ENCODE assay signal across 1 cellular context in the genomic region with DNA sequence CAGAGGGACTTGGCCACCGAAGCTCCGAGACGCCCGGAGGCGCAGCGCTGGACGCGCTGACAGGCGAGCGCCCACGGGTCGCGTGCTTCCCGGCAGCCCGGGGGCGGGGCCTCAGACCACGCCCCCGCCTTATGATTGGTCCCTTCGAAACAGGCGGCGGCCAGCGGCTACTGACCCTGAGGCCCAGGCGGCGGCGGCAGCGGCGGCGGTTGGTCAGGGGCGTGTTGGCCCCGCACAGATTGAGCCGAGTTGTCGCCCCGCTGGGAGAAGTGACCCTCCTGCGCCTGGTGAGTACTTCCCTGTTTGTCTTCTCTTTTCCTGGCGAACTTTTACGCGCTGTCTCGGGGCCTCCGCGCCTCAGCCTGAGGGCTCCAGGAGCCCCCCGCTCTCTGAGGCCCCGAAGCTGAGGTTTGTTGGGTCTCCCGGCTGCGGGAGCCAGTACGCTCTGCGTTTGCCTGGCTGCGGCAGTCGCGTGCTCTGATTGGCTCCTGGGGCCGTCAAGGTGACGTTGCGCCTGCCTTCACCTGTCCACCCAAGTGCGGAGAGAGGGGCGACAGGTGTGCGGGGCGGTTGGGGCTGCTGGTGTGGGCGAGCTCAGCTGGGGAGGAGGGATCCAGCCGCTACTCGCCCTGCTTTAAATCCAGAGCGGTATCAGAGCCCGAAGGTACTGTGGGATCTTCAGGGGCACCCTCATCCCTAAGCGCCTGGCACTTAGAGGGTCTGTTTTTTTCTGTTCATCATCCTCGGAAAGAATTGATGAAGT.
A peak's percentile ranks its signal among the peaks of the same experiment; 100 is the strongest.
TF ChIP-seq lines count a peak whose summit lies in the region.

A gene (plus strand): TSS at position 186 of the 763 bp plus-strand sequence. CDS start 21,221 bp downstream, outside the sequence.

TF ChIP-seq in HepG2, 621 proteins besides CTCF, POLR2A, EP300 and RAD21 (continued from another document and continues in another):
- TF ChIP-seq, protein P1, sequence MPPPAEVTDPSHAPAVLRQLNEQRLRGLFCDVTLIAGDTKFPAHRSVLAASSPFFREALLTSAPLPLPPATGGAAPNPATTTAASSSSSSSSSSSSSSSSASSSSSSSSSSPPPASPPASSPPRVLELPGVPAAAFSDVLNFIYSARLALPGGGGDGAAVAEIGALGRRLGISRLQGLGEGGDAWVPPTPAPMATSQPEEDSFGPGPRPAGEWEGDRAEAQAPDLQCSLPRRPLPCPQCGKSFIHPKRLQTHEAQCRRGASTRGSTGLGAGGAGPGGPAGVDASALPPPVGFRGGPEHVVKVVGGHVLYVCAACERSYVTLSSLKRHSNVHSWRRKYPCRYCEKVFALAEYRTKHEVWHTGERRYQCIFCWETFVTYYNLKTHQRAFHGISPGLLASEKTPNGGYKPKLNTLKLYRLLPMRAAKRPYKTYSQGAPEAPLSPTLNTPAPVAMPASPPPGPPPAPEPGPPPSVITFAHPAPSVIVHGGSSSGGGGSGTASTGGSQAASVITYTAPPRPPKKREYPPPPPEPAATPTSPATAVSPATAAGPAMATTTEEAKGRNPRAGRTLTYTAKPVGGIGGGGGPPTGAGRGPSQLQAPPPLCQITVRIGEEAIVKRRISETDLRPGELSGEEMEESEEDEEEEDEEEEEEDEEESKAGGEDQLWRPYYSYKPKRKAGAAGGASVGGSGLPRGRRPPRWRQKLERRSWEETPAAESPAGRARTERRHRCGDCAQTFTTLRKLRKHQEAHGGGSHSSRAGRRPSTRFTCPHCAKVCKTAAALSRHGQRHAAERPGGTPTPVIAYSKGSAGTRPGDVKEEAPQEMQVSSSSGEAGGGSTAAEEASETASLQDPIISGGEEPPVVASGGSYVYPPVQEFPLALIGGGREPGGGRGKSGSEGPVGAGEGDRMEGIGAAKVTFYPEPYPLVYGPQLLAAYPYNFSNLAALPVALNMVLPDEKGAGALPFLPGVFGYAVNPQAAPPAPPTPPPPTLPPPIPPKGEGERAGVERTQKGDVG (CRISPR knock-in tag; IDR thresholded peaks at IDR 0.05; ENCODE audit: borderline replicate concordance) = peak; percentile 78; the same call in 1 of the 2 replicates
- TF ChIP-seq SIX1 (CRISPR knock-in tag; IDR thresholded peaks at IDR 0.05; ENCODE audit: borderline replicate concordance) = no peak
- peak; percentile 32; the same call in 1 of the 2 replicates for TF ChIP-seq NFE2L1 (CRISPR knock-in tag; IDR thresholded peaks at IDR 0.05; ENCODE audit: borderline replicate concordance)
- peak; percentile 50; the same call in 1 of the 2 replicates for TF ChIP-seq MIER3 (CRISPR knock-in tag; IDR thresholded peaks at IDR 0.05; ENCODE audit: borderline replicate concordance)
- peak; percentile 87 for TF ChIP-seq ZNF607 (CRISPR knock-in tag; IDR thresholded peaks at IDR 0.05; ENCODE audit: borderline replicate concordance)
- 0 out of 2 replicates have a peak, but pooled peaks have one; percentile 47 for TF ChIP-seq GTF2F1 (IDR thresholded peaks at IDR 0.05; ENCODE audit: low read length)
- TF ChIP-seq, protein P2, sequence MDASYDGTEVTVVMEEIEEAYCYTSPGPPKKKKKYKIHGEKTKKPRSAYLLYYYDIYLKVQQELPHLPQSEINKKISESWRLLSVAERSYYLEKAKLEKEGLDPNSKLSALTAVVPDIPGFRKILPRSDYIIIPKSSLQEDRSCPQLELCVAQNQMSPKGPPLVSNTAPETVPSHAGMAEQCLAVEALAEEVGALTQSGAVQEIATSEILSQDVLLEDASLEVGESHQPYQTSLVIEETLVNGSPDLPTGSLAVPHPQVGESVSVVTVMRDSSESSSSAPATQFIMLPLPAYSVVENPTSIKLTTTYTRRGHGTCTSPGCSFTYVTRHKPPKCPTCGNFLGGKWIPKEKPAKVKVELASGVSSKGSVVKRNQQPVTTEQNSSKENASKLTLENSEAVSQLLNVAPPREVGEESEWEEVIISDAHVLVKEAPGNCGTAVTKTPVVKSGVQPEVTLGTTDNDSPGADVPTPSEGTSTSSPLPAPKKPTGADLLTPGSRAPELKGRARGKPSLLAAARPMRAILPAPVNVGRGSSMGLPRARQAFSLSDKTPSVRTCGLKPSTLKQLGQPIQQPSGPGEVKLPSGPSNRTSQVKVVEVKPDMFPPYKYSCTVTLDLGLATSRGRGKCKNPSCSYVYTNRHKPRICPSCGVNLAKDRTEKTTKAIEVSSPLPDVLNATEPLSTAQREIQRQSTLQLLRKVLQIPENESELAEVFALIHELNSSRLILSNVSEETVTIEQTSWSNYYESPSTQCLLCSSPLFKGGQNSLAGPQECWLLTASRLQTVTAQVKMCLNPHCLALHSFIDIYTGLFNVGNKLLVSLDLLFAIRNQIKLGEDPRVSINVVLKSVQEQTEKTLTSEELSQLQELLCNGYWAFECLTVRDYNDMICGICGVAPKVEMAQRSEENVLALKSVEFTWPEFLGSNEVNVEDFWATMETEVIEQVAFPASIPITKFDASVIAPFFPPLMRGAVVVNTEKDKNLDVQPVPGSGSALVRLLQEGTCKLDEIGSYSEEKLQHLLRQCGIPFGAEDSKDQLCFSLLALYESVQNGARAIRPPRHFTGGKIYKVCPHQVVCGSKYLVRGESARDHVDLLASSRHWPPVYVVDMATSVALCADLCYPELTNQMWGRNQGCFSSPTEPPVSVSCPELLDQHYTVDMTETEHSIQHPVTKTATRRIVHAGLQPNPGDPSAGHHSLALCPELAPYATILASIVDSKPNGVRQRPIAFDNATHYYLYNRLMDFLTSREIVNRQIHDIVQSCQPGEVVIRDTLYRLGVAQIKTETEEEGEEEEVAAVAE (CRISPR knock-in tag; IDR thresholded peaks at IDR 0.05; ENCODE audit: borderline replicate concordance) = no peak
- TF ChIP-seq, protein P3, sequence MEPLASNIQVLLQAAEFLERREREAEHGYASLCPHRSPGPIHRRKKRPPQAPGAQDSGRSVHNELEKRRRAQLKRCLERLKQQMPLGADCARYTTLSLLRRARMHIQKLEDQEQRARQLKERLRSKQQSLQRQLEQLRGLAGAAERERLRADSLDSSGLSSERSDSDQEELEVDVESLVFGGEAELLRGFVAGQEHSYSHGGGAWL (CRISPR knock-in tag; IDR thresholded peaks at IDR 0.05) = peak; percentile 85
- 0 out of 2 replicates have a peak, but pooled peaks have one; percentile 23 for TF ChIP-seq ZSCAN20 (CRISPR knock-in tag; IDR thresholded peaks at IDR 0.05; ENCODE audit: borderline replicate concordance)
- no peak for TF ChIP-seq TBL1XR1 (IDR thresholded peaks at IDR 0.05; ENCODE audit: borderline replicate concordance, low read length, partially characterized antibody)
- peak; percentile 69; the same call in 1 of the 2 replicates for TF ChIP-seq MED13 (CRISPR knock-in tag; IDR thresholded peaks at IDR 0.05)
- no peak for TF ChIP-seq MZF1 (CRISPR knock-in tag; IDR thresholded peaks at IDR 0.05; ENCODE audit: borderline replicate concordance)
- 0 out of 2 replicates have a peak, but pooled peaks have one; percentile 23 for TF ChIP-seq RCOR2 (CRISPR knock-in tag; IDR thresholded peaks at IDR 0.05)
- TF ChIP-seq ARNT2 (CRISPR knock-in tag; IDR thresholded peaks at IDR 0.05; ENCODE audit: low read depth) = peak; percentile 93
- TF ChIP-seq DNMT1 (CRISPR knock-in tag; IDR thresholded peaks at IDR 0.05) = 0 out of 2 replicates have a peak, but pooled peaks have one; percentile 47
- TF ChIP-seq, protein P4, sequence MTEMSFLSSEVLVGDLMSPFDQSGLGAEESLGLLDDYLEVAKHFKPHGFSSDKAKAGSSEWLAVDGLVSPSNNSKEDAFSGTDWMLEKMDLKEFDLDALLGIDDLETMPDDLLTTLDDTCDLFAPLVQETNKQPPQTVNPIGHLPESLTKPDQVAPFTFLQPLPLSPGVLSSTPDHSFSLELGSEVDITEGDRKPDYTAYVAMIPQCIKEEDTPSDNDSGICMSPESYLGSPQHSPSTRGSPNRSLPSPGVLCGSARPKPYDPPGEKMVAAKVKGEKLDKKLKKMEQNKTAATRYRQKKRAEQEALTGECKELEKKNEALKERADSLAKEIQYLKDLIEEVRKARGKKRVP (CRISPR knock-in tag; IDR thresholded peaks at IDR 0.05) = peak in 1 of 2 experiments; percentile 61; a peak in 1 of 4 replicates
- TF ChIP-seq KLF15 (CRISPR knock-in tag; IDR thresholded peaks at IDR 0.05; ENCODE audit: borderline replicate concordance) = no peak
- no peak; the same call in 1 of the 2 replicates for TF ChIP-seq KLF11 (CRISPR knock-in tag; IDR thresholded peaks at IDR 0.05)
- peak; percentile 29; the same call in 1 of the 2 replicates for TF ChIP-seq ZNF780A (CRISPR knock-in tag; IDR thresholded peaks at IDR 0.05)
- TF ChIP-seq AGO1 (IDR thresholded peaks at IDR 0.05; ENCODE audit: low read depth, low read length, poor library complexity, severe bottlenecking) = peak; percentile 44
- TF ChIP-seq, protein P5, sequence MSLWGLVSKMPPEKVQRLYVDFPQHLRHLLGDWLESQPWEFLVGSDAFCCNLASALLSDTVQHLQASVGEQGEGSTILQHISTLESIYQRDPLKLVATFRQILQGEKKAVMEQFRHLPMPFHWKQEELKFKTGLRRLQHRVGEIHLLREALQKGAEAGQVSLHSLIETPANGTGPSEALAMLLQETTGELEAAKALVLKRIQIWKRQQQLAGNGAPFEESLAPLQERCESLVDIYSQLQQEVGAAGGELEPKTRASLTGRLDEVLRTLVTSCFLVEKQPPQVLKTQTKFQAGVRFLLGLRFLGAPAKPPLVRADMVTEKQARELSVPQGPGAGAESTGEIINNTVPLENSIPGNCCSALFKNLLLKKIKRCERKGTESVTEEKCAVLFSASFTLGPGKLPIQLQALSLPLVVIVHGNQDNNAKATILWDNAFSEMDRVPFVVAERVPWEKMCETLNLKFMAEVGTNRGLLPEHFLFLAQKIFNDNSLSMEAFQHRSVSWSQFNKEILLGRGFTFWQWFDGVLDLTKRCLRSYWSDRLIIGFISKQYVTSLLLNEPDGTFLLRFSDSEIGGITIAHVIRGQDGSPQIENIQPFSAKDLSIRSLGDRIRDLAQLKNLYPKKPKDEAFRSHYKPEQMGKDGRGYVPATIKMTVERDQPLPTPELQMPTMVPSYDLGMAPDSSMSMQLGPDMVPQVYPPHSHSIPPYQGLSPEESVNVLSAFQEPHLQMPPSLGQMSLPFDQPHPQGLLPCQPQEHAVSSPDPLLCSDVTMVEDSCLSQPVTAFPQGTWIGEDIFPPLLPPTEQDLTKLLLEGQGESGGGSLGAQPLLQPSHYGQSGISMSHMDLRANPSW (CRISPR knock-in tag; IDR thresholded peaks at IDR 0.05; ENCODE audit: borderline replicate concordance) = peak; percentile 85; the same call in 1 of the 2 replicates
- TF ChIP-seq POLR2AphosphoS5 (IDR thresholded peaks at IDR 0.05; ENCODE audit: low read depth, low read length) = peak; percentile 71
- TF ChIP-seq PCBP2 (optimal IDR thresholded peaks at IDR 0.05; ENCODE audit: low read depth, low read length, poor library complexity, severe bottlenecking) = no peak
- TF ChIP-seq IKZF1 (IDR thresholded peaks at IDR 0.05) = no peak
- TF ChIP-seq TEAD3 (CRISPR knock-in tag; optimal IDR thresholded peaks at IDR 0.05; ENCODE audit: borderline replicate concordance) = peak; percentile 5
- TF ChIP-seq ZNF274 (CRISPR knock-in tag; IDR thresholded peaks at IDR 0.05) = peak; percentile 84
- TF ChIP-seq, protein P6, sequence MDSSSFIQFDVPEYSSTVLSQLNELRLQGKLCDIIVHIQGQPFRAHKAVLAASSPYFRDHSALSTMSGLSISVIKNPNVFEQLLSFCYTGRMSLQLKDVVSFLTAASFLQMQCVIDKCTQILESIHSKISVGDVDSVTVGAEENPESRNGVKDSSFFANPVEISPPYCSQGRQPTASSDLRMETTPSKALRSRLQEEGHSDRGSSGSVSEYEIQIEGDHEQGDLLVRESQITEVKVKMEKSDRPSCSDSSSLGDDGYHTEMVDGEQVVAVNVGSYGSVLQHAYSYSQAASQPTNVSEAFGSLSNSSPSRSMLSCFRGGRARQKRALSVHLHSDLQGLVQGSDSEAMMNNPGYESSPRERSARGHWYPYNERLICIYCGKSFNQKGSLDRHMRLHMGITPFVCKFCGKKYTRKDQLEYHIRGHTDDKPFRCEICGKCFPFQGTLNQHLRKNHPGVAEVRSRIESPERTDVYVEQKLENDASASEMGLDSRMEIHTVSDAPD (CRISPR knock-in tag; IDR thresholded peaks at IDR 0.05) = peak; percentile 75
- TF ChIP-seq ZNF619 (CRISPR knock-in tag; IDR thresholded peaks at IDR 0.05) = peak; percentile 85
- no peak for TF ChIP-seq SMARCC2 (IDR thresholded peaks at IDR 0.05)
- peak; percentile 80 for TF ChIP-seq ZNF33B (CRISPR knock-in tag; IDR thresholded peaks at IDR 0.05)
- no peak for TF ChIP-seq ISX (CRISPR knock-in tag; conservative IDR thresholded peaks at IDR 0.05)
- no peak for TF ChIP-seq NCOA5 (CRISPR knock-in tag; IDR thresholded peaks at IDR 0.05)
- peak; percentile 63; the same call in 1 of the 2 replicates for TF ChIP-seq ZNF230 (CRISPR knock-in tag; IDR thresholded peaks at IDR 0.05)
- 0 out of 2 replicates have a peak, but pooled peaks have one; percentile 73 for TF ChIP-seq SMYD3 (CRISPR knock-in tag; IDR thresholded peaks at IDR 0.05)
- peak; percentile 91; the same call in 1 of the 2 replicates for TF ChIP-seq ZNF761 (CRISPR knock-in tag; conservative IDR thresholded peaks at IDR 0.05)
- TF ChIP-seq, protein P7, sequence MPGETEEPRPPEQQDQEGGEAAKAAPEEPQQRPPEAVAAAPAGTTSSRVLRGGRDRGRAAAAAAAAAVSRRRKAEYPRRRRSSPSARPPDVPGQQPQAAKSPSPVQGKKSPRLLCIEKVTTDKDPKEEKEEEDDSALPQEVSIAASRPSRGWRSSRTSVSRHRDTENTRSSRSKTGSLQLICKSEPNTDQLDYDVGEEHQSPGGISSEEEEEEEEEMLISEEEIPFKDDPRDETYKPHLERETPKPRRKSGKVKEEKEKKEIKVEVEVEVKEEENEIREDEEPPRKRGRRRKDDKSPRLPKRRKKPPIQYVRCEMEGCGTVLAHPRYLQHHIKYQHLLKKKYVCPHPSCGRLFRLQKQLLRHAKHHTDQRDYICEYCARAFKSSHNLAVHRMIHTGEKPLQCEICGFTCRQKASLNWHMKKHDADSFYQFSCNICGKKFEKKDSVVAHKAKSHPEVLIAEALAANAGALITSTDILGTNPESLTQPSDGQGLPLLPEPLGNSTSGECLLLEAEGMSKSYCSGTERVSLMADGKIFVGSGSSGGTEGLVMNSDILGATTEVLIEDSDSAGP (CRISPR knock-in tag; IDR thresholded peaks at IDR 0.05; ENCODE audit: borderline replicate concordance) = peak; percentile 65; the same call in 1 of the 2 replicates
- TF ChIP-seq ZNF510 (CRISPR knock-in tag; IDR thresholded peaks at IDR 0.05; ENCODE audit: low read depth) = peak; percentile 77; the same call in 1 of the 2 replicates
- TF ChIP-seq SIN3A (IDR thresholded peaks at IDR 0.05; ENCODE audit: borderline replicate concordance, low read depth, low read length) = peak; percentile 61; the same call in 1 of the 2 replicates
- no peak for TF ChIP-seq ZFP37 (CRISPR knock-in tag; IDR thresholded peaks at IDR 0.05; ENCODE audit: borderline replicate concordance)
- TF ChIP-seq NFKB2 (CRISPR knock-in tag; IDR thresholded peaks at IDR 0.05; ENCODE audit: borderline replicate concordance) = peak; percentile 86; the same call in 1 of the 2 replicates
- TF ChIP-seq ZSCAN21 (CRISPR knock-in tag; IDR thresholded peaks at IDR 0.05; ENCODE audit: borderline replicate concordance) = peak; percentile 83; the same call in 1 of the 2 replicates
- TF ChIP-seq NR2C2 (CRISPR knock-in tag; IDR thresholded peaks at IDR 0.05; ENCODE audit: borderline replicate concordance) = peak; percentile 58
- TF ChIP-seq EZH2 (conservative IDR thresholded peaks at IDR 0.05; ENCODE audit: low read depth, low read length) = no peak
- no peak; the same call in 1 of the 2 replicates for TF ChIP-seq ZNF776 (CRISPR knock-in tag; IDR thresholded peaks at IDR 0.05)
